In genomic region chr5:41918105-41918504, GRCh38 we compare ENCODE assay signal across 15 cellular contexts.
DNase-seq lines count a peak whose midpoint lies in the region; ATAC-seq and TF ChIP-seq lines count a peak whose summit lies in the region.
"Had no signal": no experiment of that assay in that cellular context is flagged by ENCODE, and none has a peak within 500 bp of the region (broad histone marks: within the 10 kb centered on the region; RNA-seq: fewer than 3 reads in every experiment).

No MANE protein-coding gene starts in this region.

- ATAC-seq in GM18867 (IDR thresholded peaks at IDR 0.05; ENCODE audit: unreplicated experiment), result peak; percentile 71
- peak; percentile 74 for ATAC-seq in GM21526 (IDR thresholded peaks at IDR 0.05; ENCODE audit: low FRiP score, unreplicated experiment)
- ATAC-seq in HG03280 (IDR thresholded peaks at IDR 0.05; ENCODE audit: unreplicated experiment), result peak; percentile 62
- ATAC-seq in central memory CD8-positive, alpha-beta T cell (replicated peaks; ENCODE audit: extremely low read depth, poor library complexity, severe bottlenecking), result no peak
- ATAC-seq: heart left ventricle, left lung had no signal

- no peaks in the 10 kb centered on the region for H3K27me3 Mint-ChIP-seq in central memory CD8-positive, alpha-beta T cell

- no peak overlapping the region for H3K4me3 Mint-ChIP-seq in central memory CD8-positive, alpha-beta T cell

- H3K4me1 Mint-ChIP-seq in central memory CD8-positive, alpha-beta T cell, result peaks cover 16% of the 10 kb centered on the region

- TF ChIP-seq CTCF in GM10266 (IDR thresholded peaks at IDR 0.05; ENCODE audit: control insufficient read depth, insufficient read depth, low read depth, missing control alignments), result no peak

- peak overlapping the region; percentile 41 for H3K27ac Mint-ChIP-seq in central memory CD8-positive, alpha-beta T cell (ENCODE audit: low read depth)

- no peaks in the 10 kb centered on the region for H3K9me3 Mint-ChIP-seq in central memory CD8-positive, alpha-beta T cell

- peaks cover 39% of the 10 kb centered on the region for H3K36me3 Mint-ChIP-seq in central memory CD8-positive, alpha-beta T cell (ENCODE audit: insufficient read depth)

- no peak for DNase-seq in central memory CD8-positive, alpha-beta T cell (ENCODE audit: low spot score in 2 of 2)
- no peak for DNase-seq in NCI-H1092 (lab: John Stamatoyannopoulos, UW)
- DNase-seq in activated CD4-positive, alpha-beta T cell treated with anti-CD3 and anti-CD28 coated beads, Interleukin-2, amount 50 U/mL, for 1 hour, result no peak
- DNase-seq in GM10266 (ENCODE audit: extremely low spot score), result no peak
- DNase-seq: activated CD4-positive, CD25-positive, alpha-beta regulatory T cell treated with anti-CD3 and anti-CD28 coated beads, Interleukin-2, amount 50 U/mL, for 72 hours; activated effector memory CD4-positive, alpha-beta T cell treated with Interleukin-2 at 50 U/mL for 16 hours; Calu3; heart left ventricle; KBM-7; left lung; NCI-H2029 treated with DMSO at 0.1 percent for 48 hours; sigmoid colon had no signal
